In the genomic region with DNA sequence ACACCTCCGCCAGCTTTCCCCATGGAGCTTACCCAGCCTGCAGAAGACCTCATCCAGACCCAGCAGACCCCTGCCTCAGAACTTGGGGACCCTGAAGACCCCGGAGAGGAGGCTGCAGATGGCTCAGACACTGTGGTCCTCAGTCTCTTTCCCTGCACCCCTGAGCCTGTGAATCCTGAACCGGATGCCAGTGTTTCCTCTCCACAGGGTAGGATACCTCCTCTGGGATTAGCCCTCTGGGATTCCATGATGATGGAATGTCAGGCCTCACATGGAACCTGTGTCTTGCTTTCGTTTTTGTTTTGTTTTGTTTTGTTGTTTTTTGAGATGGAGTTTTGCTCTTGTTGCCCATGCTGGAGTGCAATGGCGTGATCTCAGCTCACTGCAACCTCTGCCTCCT, we compare ENCODE assay signal across 6 cellular contexts. TPM values are rescaled to one million over a fixed set of nuclear protein-coding genes. Genes with fewer than 3 reads are reported as not detected.
DNase-seq lines count a peak whose midpoint lies in the region; ATAC-seq and TF ChIP-seq lines count a peak whose summit lies in the region.

No MANE protein-coding gene starts in this region.

- no peak overlapping the region for H3K4ac ChIP-seq in neuronal stem cell (ENCODE audit: low read length)

- H2BK120ac ChIP-seq in neuronal stem cell (ENCODE audit: low read depth, low read length): no peak overlapping the region

- no peaks in the 10 kb centered on the region for H3K9me3 Mint-ChIP-seq in activated naive CD8-positive, alpha-beta T cell treated with anti-CD3 and anti-CD28 coated beads, Interleukin-2, amount 10 ng/mL, durations not matched to agents 7 days and 5 days

- H3K27ac ChIP-seq in neuronal stem cell (replicated peaks; ENCODE audit: low read length): no peak overlapping the region

- H3K4me1 ChIP-seq in neuronal stem cell (ENCODE audit: control insufficient read depth in 2 of 2, insufficient read depth in 1 of 2, low read depth in 1 of 2, low read length in 2 of 2): peaks cover 3 to 7% of the 10 kb centered on the region in 2 donors

- POLR2A ChIA-PET in activated naive CD8-positive, alpha-beta T cell treated with anti-CD3 and anti-CD28 coated beads, Interleukin-2, amount 10 ng/mL, durations not matched to agents 7 days and 5 days (lab: Charles Lee): interaction anchor here (0.6 to 4.3 kb wide), 3 partner anchors 9 to 317 kb away, joined by 3 to 58 read pairs (median 3); a partner anchor contains a TSS

- H3K18ac ChIP-seq in neuronal stem cell (ENCODE audit: low read length): no peak overlapping the region

- H2BK12ac ChIP-seq in neuronal stem cell (ENCODE audit: low read length): no peak overlapping the region

- H3K23ac ChIP-seq in neuronal stem cell (ENCODE audit: low read depth, low read length, poor library complexity): no peak overlapping the region

- WGBS in neuronal stem cell (ENCODE audit: extremely low coverage in 2 of 2, insufficient read length in 2 of 2, insufficient replicate concordance in 1 of 2), 2 donors: no CpG with 5 or more reads among the region's 5 CpGs

- H3K27me3 Mint-ChIP-seq in activated naive CD8-positive, alpha-beta T cell treated with anti-CD3 and anti-CD28 coated beads, Interleukin-2, amount 10 ng/mL, durations not matched to agents 7 days and 5 days: no peaks in the 10 kb centered on the region

- no peak for DNase-seq in HFF-Myc (ENCODE audit: extremely low read depth, low read depth)
- DNase-seq in activated naive CD8-positive, alpha-beta T cell treated with anti-CD3 and anti-CD28 coated beads, Interleukin-2, amount 10 ng/mL, durations not matched to agents 7 days and 5 days: no peak
- DNase-seq in neuronal stem cell (ENCODE audit: low spot score): no peak
- DNase-seq in retina: no peak
- no peak for DNase-seq in DMS79 (lab: John Stamatoyannopoulos, UW)

- no peak overlapping the region for H4K8ac ChIP-seq in neuronal stem cell (ENCODE audit: low read depth, low read length)

- H4K91ac ChIP-seq in neuronal stem cell (ENCODE audit: low read depth, low read length, poor library complexity): no peak overlapping the region

- no peak for TF ChIP-seq CTCF in HFF-Myc (IDR thresholded peaks at IDR 0.05; ENCODE audit: low read depth, low read length, missing control alignments)

- peaks cover 23% of the 10 kb centered on the region for H3K4me1 Mint-ChIP-seq in activated naive CD8-positive, alpha-beta T cell treated with anti-CD3 and anti-CD28 coated beads, Interleukin-2, amount 10 ng/mL, durations not matched to agents 7 days and 5 days

- H3K4me3 Mint-ChIP-seq in activated naive CD8-positive, alpha-beta T cell treated with anti-CD3 and anti-CD28 coated beads, Interleukin-2, amount 10 ng/mL, durations not matched to agents 7 days and 5 days: peak overlapping the region; percentile 96

- H3K4me3 ChIP-seq in HFF-Myc (replicated peaks; ENCODE audit: low read depth, low read length) (peak overlapping the region; percentile 96), neuronal stem cell (ENCODE audit: low read length in 2 of 2) (peak overlapping the region in 1 of 2 donors; percentile 99)

- H3K27me3 ChIP-seq in neuronal stem cell (ENCODE audit: control insufficient read depth in 3 of 3, insufficient read depth in 3 of 3, low read depth in 1 of 3, low read length in 3 of 3): no peaks in the 10 kb centered on the region

- H3K36me3 Mint-ChIP-seq in activated naive CD8-positive, alpha-beta T cell treated with anti-CD3 and anti-CD28 coated beads, Interleukin-2, amount 10 ng/mL, durations not matched to agents 7 days and 5 days: peaks cover 15% of the 10 kb centered on the region

- H2BK5ac ChIP-seq in neuronal stem cell (ENCODE audit: low read length): no peak overlapping the region

- ATAC-seq in activated naive CD8-positive, alpha-beta T cell treated with anti-CD3 and anti-CD28 coated beads, Interleukin-2, amount 10 ng/mL, durations not matched to agents 7 days and 5 days (ENCODE audit: low read depth): no peak
- no peak for ATAC-seq in HG02852 (IDR thresholded peaks at IDR 0.05; ENCODE audit: unreplicated experiment)

- peak overlapping the region; percentile 1 for H2AK5ac ChIP-seq in neuronal stem cell (ENCODE audit: low read depth, low read length)

- peaks cover 11% of the 10 kb centered on the region for H3K79me1 ChIP-seq in neuronal stem cell (ENCODE audit: low read depth, low read length)

- no peaks in the 10 kb centered on the region for H3K9me3 ChIP-seq in neuronal stem cell (replicated peaks in 1 of 2; ENCODE audit: control insufficient read depth in 2 of 2, insufficient read depth in 1 of 2, low read depth in 1 of 2, low read length in 2 of 2)

- peaks cover 15 to 40% of the 10 kb centered on the region in 2 donors for H3K36me3 ChIP-seq in neuronal stem cell (replicated peaks in 1 of 2; ENCODE audit: control insufficient read depth in 2 of 2, insufficient read depth in 2 of 2, low read length in 2 of 2)

- no peak overlapping the region for H2BK15ac ChIP-seq in neuronal stem cell (ENCODE audit: low read length)

- no peak overlapping the region for H3K14ac ChIP-seq in neuronal stem cell (ENCODE audit: low read length)

- H2AFZ ChIP-seq in neuronal stem cell (ENCODE audit: low read length): no peak overlapping the region

- H3K27ac Mint-ChIP-seq in activated naive CD8-positive, alpha-beta T cell treated with anti-CD3 and anti-CD28 coated beads, Interleukin-2, amount 10 ng/mL, durations not matched to agents 7 days and 5 days: peak overlapping the region; percentile 99

- H3K9ac ChIP-seq in neuronal stem cell (ENCODE audit: low read depth, low read length, poor library complexity): no peak overlapping the region

- no peak overlapping the region for H3K4me2 ChIP-seq in neuronal stem cell (ENCODE audit: insufficient read depth, low read length, poor library complexity, severe bottlenecking)

RNA-seq across cellular contexts. Expression of a gene that starts 1.9 kb away (rescaled TPM):
- 10 to 100 TPM; 87.0 to 94.4 TPM for total RNA-seq in activated naive CD8-positive, alpha-beta T cell treated with anti-CD3 and anti-CD28 coated beads, Interleukin-2, amount 10 ng/mL, durations not matched to agents 7 days and 5 days
- polyA plus RNA-seq in neuronal stem cell (2013, experiment 1 of 2): 141 TPM
- 136 TPM for polyA plus RNA-seq in neuronal stem cell (2013, experiment 2 of 2)

RNA-seq across cellular contexts. Expression of a gene that starts 2.0 kb away (rescaled TPM):
- total RNA-seq in activated naive CD8-positive, alpha-beta T cell treated with anti-CD3 and anti-CD28 coated beads, Interleukin-2, amount 10 ng/mL, durations not matched to agents 7 days and 5 days: 10 to 100 TPM; 31.9 to 32.4 TPM
- polyA plus RNA-seq in neuronal stem cell (2013, experiment 1 of 2): 12.9 TPM
- 11.9 TPM for polyA plus RNA-seq in neuronal stem cell (2013, experiment 2 of 2)

RNA-seq across cellular contexts. Expression of a gene that starts 9.3 kb away (rescaled TPM):
- 10 to 100 TPM; 29.1 to 32.9 TPM for total RNA-seq in activated naive CD8-positive, alpha-beta T cell treated with anti-CD3 and anti-CD28 coated beads, Interleukin-2, amount 10 ng/mL, durations not matched to agents 7 days and 5 days
- polyA plus RNA-seq in neuronal stem cell (2013, experiment 1 of 2): 5.6 TPM
- 5.8 TPM for polyA plus RNA-seq in neuronal stem cell (2013, experiment 2 of 2)

RNA-seq across cellular contexts. Expression of a gene that starts 17.8 kb away (rescaled TPM):
- total RNA-seq in activated naive CD8-positive, alpha-beta T cell treated with anti-CD3 and anti-CD28 coated beads, Interleukin-2, amount 10 ng/mL, durations not matched to agents 7 days and 5 days: not detected
- polyA plus RNA-seq in neuronal stem cell (2013, experiment 1 of 2): 3.0 TPM
- polyA plus RNA-seq in neuronal stem cell (2013, experiment 2 of 2): 3.1 TPM

RNA-seq across cellular contexts. Expression of a gene that starts 23.9 kb away (rescaled TPM):
- total RNA-seq in activated naive CD8-positive, alpha-beta T cell treated with anti-CD3 and anti-CD28 coated beads, Interleukin-2, amount 10 ng/mL, durations not matched to agents 7 days and 5 days: 1 to 10 TPM; 5.2 TPM
- 1.1 TPM for polyA plus RNA-seq in neuronal stem cell (2013, experiment 1 of 2)
- 1.2 TPM for polyA plus RNA-seq in neuronal stem cell (2013, experiment 2 of 2)
